In the genomic region with DNA sequence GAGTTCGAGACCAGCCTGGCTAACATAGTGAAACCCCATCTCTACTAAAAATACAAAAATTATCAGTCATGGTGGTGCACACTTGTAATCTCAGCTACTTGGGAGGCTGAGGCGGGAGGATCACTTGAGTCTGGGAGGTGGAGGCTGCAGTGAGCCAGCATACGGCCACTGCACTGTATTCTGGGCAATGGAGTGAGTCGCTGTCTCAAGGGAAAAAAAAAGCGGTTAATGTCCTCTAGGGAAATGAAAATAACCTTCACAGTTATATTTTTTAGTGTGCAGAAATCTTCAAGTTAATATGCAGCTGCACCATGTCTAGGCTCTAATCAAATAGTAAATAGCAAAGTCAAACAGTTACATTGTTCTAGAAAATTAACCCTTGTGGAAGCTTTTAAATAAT, we compare ENCODE assay signal across 19 cellular contexts.
"Had no signal": no experiment of that assay in that cellular context is flagged by ENCODE, and none has a peak within 500 bp of the region (broad histone marks: within the 10 kb centered on the region; RNA-seq: fewer than 3 reads in every experiment).

No MANE protein-coding gene starts in this region.

- H3K27me3 Mint-ChIP-seq: stimulated activated naive CD8-positive, alpha-beta T cell treated with anti-CD3 and anti-CD28 coated beads, Interleukin-15, amount 100 ng/mL, for 72 hours; type B pancreatic cell had no signal

- H3K4me3 Mint-ChIP-seq: nephron; neural progenitor cell; stimulated activated naive CD8-positive, alpha-beta T cell treated with anti-CD3 and anti-CD28 coated beads, Interleukin-15, amount 100 ng/mL, for 72 hours; type B pancreatic cell had no signal

- H3K4me1 ChIP-seq: gastrocnemius medialis, neural progenitor cell, psoas muscle, sigmoid colon, testis, tibial artery had no signal

- H3K9me3 ChIP-seq: gastrocnemius medialis, lower lobe of right lung, psoas muscle, sigmoid colon, testis, tibial artery had no signal

- H3K27ac ChIP-seq: dorsolateral prefrontal cortex, gastrocnemius medialis, lower lobe of right lung, neural progenitor cell, psoas muscle, sigmoid colon, testis, tibial artery had no signal

- H3K27ac Mint-ChIP-seq: nephron; neural progenitor cell; stimulated activated naive CD8-positive, alpha-beta T cell treated with anti-CD3 and anti-CD28 coated beads, Interleukin-15, amount 100 ng/mL, for 72 hours; type B pancreatic cell had no signal

- H3K4me1 Mint-ChIP-seq: nephron, neural progenitor cell had no signal

- DNase-seq: cerebellar nuclear complex; dorsolateral prefrontal cortex; effector CD4-positive, alpha-beta T cell; foreskin fibroblast; gastrocnemius medialis; left ventricle myocardium superior; lower lobe of right lung; posterior cingulate gyrus; psoas muscle; right cardiac atrium; sigmoid colon; stimulated activated CD4-positive, alpha-beta T cell treated with anti-CD3 and anti-CD28 coated beads, Interleukin-4, amount 100 ng/mL, for 4 hours; stimulated activated naive CD4-positive, alpha-beta T cell; stimulated activated naive CD8-positive, alpha-beta T cell treated with anti-CD3 and anti-CD28 coated beads, Interleukin-15, amount 100 ng/mL, for 72 hours; testis; tibial artery had no signal

- H2AFZ ChIP-seq: neural progenitor cell had no signal

- ATAC-seq: gastrocnemius medialis; left ventricle myocardium superior; lower lobe of right lung; psoas muscle; right cardiac atrium; stimulated activated naive CD8-positive, alpha-beta T cell treated with anti-CD3 and anti-CD28 coated beads, Interleukin-15, amount 100 ng/mL, for 72 hours had no signal

- H3K9me3 Mint-ChIP-seq: nephron; neural progenitor cell; stimulated activated naive CD8-positive, alpha-beta T cell treated with anti-CD3 and anti-CD28 coated beads, Interleukin-15, amount 100 ng/mL, for 72 hours; type B pancreatic cell had no signal

- H3K36me3 Mint-ChIP-seq: neural progenitor cell, type B pancreatic cell had no signal

- H3K4me3 ChIP-seq: dorsolateral prefrontal cortex, gastrocnemius medialis, lower lobe of right lung, neural progenitor cell, psoas muscle, sigmoid colon, testis, tibial artery had no signal

- H3K27me3 ChIP-seq: dorsolateral prefrontal cortex, gastrocnemius medialis, neural progenitor cell, sigmoid colon, testis had no signal

- H3K36me3 ChIP-seq: gastrocnemius medialis, lower lobe of right lung, neural progenitor cell, sigmoid colon, tibial artery had no signal

- H3K4me2 ChIP-seq: neural progenitor cell had no signal

- H3K9ac ChIP-seq: neural progenitor cell had no signal
